In the genomic region with DNA sequence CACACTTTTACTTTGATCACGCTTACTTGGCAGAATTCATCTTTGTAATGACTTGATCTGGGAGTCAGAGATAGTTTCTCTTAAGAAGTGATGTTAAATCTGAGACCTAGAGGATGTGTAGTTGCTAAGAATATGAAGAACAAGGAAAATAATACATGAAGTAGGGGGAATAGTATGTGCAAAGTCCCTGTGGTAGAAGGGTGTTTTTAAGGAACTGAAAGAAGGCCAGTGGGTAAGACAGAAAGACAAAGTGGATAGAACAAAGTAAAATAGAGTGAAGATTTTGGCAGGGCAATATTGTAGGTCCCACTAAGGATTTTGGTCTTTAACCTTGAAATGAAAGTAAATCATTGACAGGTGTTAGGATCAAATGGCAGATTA, we compare ENCODE assay signal across 14 cellular contexts. TPM values are rescaled to one million over a fixed set of nuclear protein-coding genes. Genes with fewer than 3 reads are reported as not detected.
DNase-seq lines count a peak whose midpoint lies in the region; ATAC-seq, FAIRE-seq and TF ChIP-seq lines count a peak whose summit lies in the region.
"Had no signal": no experiment of that assay in that cellular context is flagged by ENCODE, and none has a peak within 500 bp of the region (broad histone marks: within the 10 kb centered on the region; RNA-seq: fewer than 3 reads in every experiment).

No MANE protein-coding gene starts in this region.

- TF ChIP-seq RAD21 in HepG2 (CRISPR knock-in tag; IDR thresholded peaks at IDR 0.05): no peak

- H3K36me3 ChIP-seq in HepG2 (replicated peaks in 1 of 2; ENCODE audit: control insufficient read depth in 1 of 2, insufficient read depth in 2 of 2, low read length in 2 of 2) (no peaks in the 10 kb centered on the region), right lobe of liver (no peaks in the 10 kb centered on the region), HEK293 (ENCODE audit: control insufficient read depth in 2 of 2, insufficient read depth in 1 of 2, low read length in 2 of 2) (no peaks in the 10 kb centered on the region), fibroblast of lung (ENCODE audit: control insufficient read depth, insufficient read depth, low read length) (no peaks in the 10 kb centered on the region)
- H3K36me3 ChIP-seq: Peyer's patch had no signal

- no peak overlapping the region for H3K27ac ChIP-seq in HepG2 (ENCODE audit: extremely low read length, insufficient read depth, low read length)
- no peak overlapping the region for H3K27ac ChIP-seq in right lobe of liver
- no peak overlapping the region for H3K27ac ChIP-seq in HEK293 (ENCODE audit: extremely low read depth, low read depth, low read length)
- no peak overlapping the region for H3K27ac ChIP-seq in fibroblast of lung (ENCODE audit: insufficient read depth, low read length)
- H3K27ac ChIP-seq: Peyer's patch had no signal

- no peaks in the 10 kb centered on the region for H3K79me2 ChIP-seq in HepG2 (ENCODE audit: insufficient read depth, low read length)
- H3K79me2 ChIP-seq in fibroblast of lung (ENCODE audit: control insufficient read depth, insufficient read depth, low read length): no peaks in the 10 kb centered on the region

- 83% methylated on average over 1 of the region's 1 CpG for WGBS in HepG2 (ENCODE audit: low lambda C conversion rate)
- WGBS in right lobe of liver (ENCODE audit: insufficient coverage, low coverage, low lambda C conversion rate, missing lambda C conversion rate): 94% methylated on average over 1 of the region's 1 CpG

- BruUV-seq in HepG2 (replicated peaks; lab: Mats Ljungman, UMichigan): no TSS peak

- H3K9ac ChIP-seq in HepG2 (ENCODE audit: insufficient read depth, low read depth, low read length): no peak overlapping the region
- H3K9ac ChIP-seq in fibroblast of lung (ENCODE audit: insufficient read depth, low read length): no peak overlapping the region

- no peaks in the 10 kb centered on the region; a peak in 1 of 5 replicates for H3K27me3 ChIP-seq in HepG2 (ENCODE audit: control insufficient read depth in 1 of 2, insufficient read depth in 2 of 2, low read length in 2 of 2)
- H3K27me3 ChIP-seq in right lobe of liver: no peaks in the 10 kb centered on the region
- no peaks in the 10 kb centered on the region for H3K27me3 ChIP-seq in fibroblast of lung (ENCODE audit: control insufficient read depth, insufficient read depth, low read length)
- H3K27me3 ChIP-seq: Peyer's patch had no signal

- FAIRE-seq in HepG2 (lab: Jason Lieb, UNC): no peak
- FAIRE-seq in urothelium cell line (lab: Jason Lieb, UNC): no peak
- FAIRE-seq: A204.1 had no signal

- in situ Hi-C loops in HepG2 (cut with HindIII; ENCODE audit: extremely low pct_ligation_motif_present, low pct_unique_long_range_greater_than_20kb): no loop called here

- peak overlapping the region; percentile 28; the same call in 1 of the 2 replicates for H3K4me2 ChIP-seq in HepG2 (ENCODE audit: low read depth, low read length)
- H3K4me2 ChIP-seq in fibroblast of lung (ENCODE audit: extremely low read depth, insufficient read depth, low read length): no peak overlapping the region

- peaks cover 5% of the 10 kb centered on the region for H3K9me3 ChIP-seq in HepG2 (ENCODE audit: low read length)
- H3K9me3 ChIP-seq in right lobe of liver: no peaks in the 10 kb centered on the region
- no peaks in the 10 kb centered on the region for H3K9me3 ChIP-seq in HEK293 (ENCODE audit: control insufficient read depth, insufficient read depth, low read depth, low read length)
- H3K9me3 ChIP-seq in fibroblast of lung (ENCODE audit: control insufficient read depth, insufficient read depth, low read depth, low read length): no peaks in the 10 kb centered on the region
- H3K9me3 ChIP-seq: Peyer's patch had no signal

- H3K4me1 ChIP-seq in HepG2 (ENCODE audit: insufficient read depth, low read length) (peaks cover 14% of the 10 kb centered on the region), right lobe of liver (peaks cover 0 to 8% (median 0%) of the 10 kb centered on the region in 4 donors), HEK293 (ENCODE audit: control insufficient read depth, insufficient read depth, low read length) (no peaks in the 10 kb centered on the region), fibroblast of lung (ENCODE audit: control insufficient read depth, extremely low read depth, insufficient read depth, low read length) (peaks cover 2% of the 10 kb centered on the region)
- H3K4me1 ChIP-seq: Peyer's patch had no signal

- no peak overlapping the region for H3K4me3 ChIP-seq in HepG2 (replicated peaks in 1 of 3; ENCODE audit: insufficient read depth in 1 of 3, low read depth in 2 of 3, low read length in 3 of 3)
- H3K4me3 ChIP-seq in right lobe of liver: no peak overlapping the region
- H3K4me3 ChIP-seq in HEK293 (ENCODE audit: low read depth, low read length): no peak overlapping the region
- H3K4me3 ChIP-seq in fibroblast of lung (replicated peaks in 1 of 4; ENCODE audit: control extremely low read depth in 1 of 4, insufficient read depth in 1 of 4, low read depth in 3 of 4, low read length in 4 of 4): no peak overlapping the region
- H3K4me3 ChIP-seq: Peyer's patch had no signal

- intact Hi-C loops in HepG2 (cut with micrococcal nuclease; ENCODE audit: unreplicated experiment) (no loop called here), right lobe of liver (cut with DNase I) (no loop called here)

- POLR2A ChIA-PET in HepG2 (lab: Yijun Ruan, JAX) (no interaction called here), HEK293 (lab: Yijun Ruan, JAX) (interaction anchor here (0.7 kb wide), 1 partner anchor 19 kb away, joined by 8 read pairs; no protein-coding TSS in a partner anchor)

- TF ChIP-seq EP300 in HepG2 (IDR thresholded peaks at IDR 0.05; ENCODE audit: low read depth in 2 of 2, low read length in 2 of 2): no peak
- TF ChIP-seq EP300 in HepG2 (CRISPR knock-in tag; IDR thresholded peaks at IDR 0.05; ENCODE audit: borderline replicate concordance): no peak

- DNase-seq in HepG2 (ENCODE audit: low spot score) (no peak), right lobe of liver (no peak), fibroblast of lung (ENCODE audit: low read depth in 2 of 2) (no peak), urothelium cell line (ENCODE audit: low spot score) (no peak), DMS79 (lab: John Stamatoyannopoulos, UW) (no peak)
- DNase-seq: CD4-positive, CD25-positive, alpha-beta regulatory T cell; NCI-H1417; NCI-H1694 treated with DMSO at 0.1 percent for 48 hours; NCI-H2081 treated with DMSO at 0.1 percent for 48 hours; Peyer's patch had no signal

- no peak for ATAC-seq in HepG2
- ATAC-seq in right lobe of liver: no peak
- ATAC-seq in HG03520 (IDR thresholded peaks at IDR 0.05; ENCODE audit: unreplicated experiment): no peak
- ATAC-seq: SK-N-SH treated with all-trans-retinoic acid at 6 μM for 48 hours had no signal

- no peak for TF ChIP-seq POLR2A in HepG2 (IDR thresholded peaks at IDR 0.05; ENCODE audit: insufficient read depth in 1 of 2, low read depth in 2 of 2, low read length in 2 of 2)
- TF ChIP-seq POLR2A in right lobe of liver (IDR thresholded peaks at IDR 0.05): no peak

- TF ChIP-seq CTCF in HepG2 (CRISPR knock-in tag; IDR thresholded peaks at IDR 0.05): no peak
- TF ChIP-seq CTCF in right lobe of liver (IDR thresholded peaks at IDR 0.05): no peak
- no peak for TF ChIP-seq CTCF in HEK293 (tag by site-specific recombination; IDR thresholded peaks at IDR 0.05)
- no peak for TF ChIP-seq CTCF in fibroblast of lung (conservative IDR thresholded peaks at IDR 0.05 in 1 of 2, IDR thresholded peaks at IDR 0.05 in 1 of 2; ENCODE audit: low read depth in 1 of 2, low read length in 2 of 2)

- CTCF ChIA-PET in HepG2 (lab: Yijun Ruan, JAX; ENCODE audit: low intra/inter-chr PET ratio, low total read pairs): no interaction called here
- CTCF ChIA-PET in HEK293 (lab: Yijun Ruan, JAX): no interaction called here

- H2AFZ ChIP-seq in HepG2 (ENCODE audit: low read length): no peak overlapping the region
- peak overlapping the region; percentile 13 for H2AFZ ChIP-seq in fibroblast of lung (ENCODE audit: low read length)

- H4K20me1 ChIP-seq in HepG2 (ENCODE audit: insufficient read depth, low read length): no peaks in the 10 kb centered on the region
- H4K20me1 ChIP-seq in fibroblast of lung (ENCODE audit: control insufficient read depth, extremely low read depth, insufficient read depth, low read length): no peaks in the 10 kb centered on the region

RNA-seq across cellular contexts. Expression of gene MSANTD3, which starts 17.8 kb away (rescaled TPM):
- total RNA-seq in HepG2 (2016; rRNA removed; fragmentation: Illumina TruSeq; extraction: Trizol) (19.2 and 19.8 TPM in 2 replicates), right lobe of liver (10 to 100 TPM in 3 of 6 experiments, 1 to 10 TPM in 3; 6.7 to 26.9 (median 15.9) TPM), fibroblast of lung (59.6 and 63.9 TPM in 2 replicates)
- 46.9 and 48.3 TPM in 2 replicates for total RNA-seq in HepG2 (2016; cell fraction: cytosol; rRNA removed; fragmentation: Illumina TruSeq; extraction: Trizol; ENCODE audit: low read depth)
- total RNA-seq in HepG2 (2016; cell fraction: insoluble cytoplasmic fraction; rRNA removed; fragmentation: Illumina TruSeq; extraction: Trizol): 14.8 and 19.7 TPM in 2 replicates
- 57.6 and 63.8 TPM in 2 replicates for total RNA-seq in HepG2 (2016; cell fraction: membrane; rRNA removed; fragmentation: Illumina TruSeq; extraction: Trizol)
- total RNA-seq in HepG2 (2016; cell fraction: nucleus; rRNA removed; fragmentation: Illumina TruSeq; extraction: Trizol): 11.9 and 14.4 TPM in 2 replicates
- polyA plus RNA-seq in HepG2 (2011; rRNA removed) (10.1 and 11.3 TPM in 2 replicates), fibroblast of lung (54.2 and 85.1 TPM in 2 replicates)
- polyA plus RNA-seq in HepG2 (2011; cell fraction: cytosol; rRNA removed): 10.6 and 13.0 TPM in 2 replicates
- 6.4 and 6.5 TPM in 2 replicates for polyA plus RNA-seq in HepG2 (2011; cell fraction: nucleus; rRNA removed)
- polyA plus RNA-seq in HepG2 (2012): 10.6 and 12.3 TPM in 2 replicates
- 72.4 and 72.7 TPM in 2 replicates for polyA plus RNA-seq in HepG2 (2016; cell fraction: cytosol; fragmentation: Illumina TruSeq; extraction: Trizol; ENCODE audit: low read depth)
- polyA plus RNA-seq in HepG2 (2016; cell fraction: insoluble cytoplasmic fraction; fragmentation: Illumina TruSeq; extraction: Trizol; ENCODE audit: low read depth): 20.1 and 23.8 TPM in 2 replicates
- polyA plus RNA-seq in HepG2 (2016; cell fraction: membrane; fragmentation: Illumina TruSeq; extraction: Trizol; ENCODE audit: low read depth): 67.8 and 75.8 TPM in 2 replicates
- polyA plus RNA-seq in HepG2 (2016; cell fraction: nucleus; fragmentation: Illumina TruSeq; extraction: Trizol; ENCODE audit: insufficient read depth, low read depth): 20.9 and 21.6 TPM in 2 replicates
- 2.8 and 10.7 TPM in 2 replicates for polyA minus RNA-seq in HepG2 (2011; rRNA and poly(A)+ RNA removed; ENCODE audit: low replicate concordance)
- polyA minus RNA-seq in HepG2 (2011; cell fraction: cytosol; rRNA and poly(A)+ RNA removed): 9.2 and 9.4 TPM in 2 replicates
- polyA minus RNA-seq in HepG2 (2011; cell fraction: nucleus; rRNA and poly(A)+ RNA removed): 15.0 and 15.5 TPM in 2 replicates
- polyA plus RNA-seq in fibroblast of lung (2012): 45.5 and 63.3 TPM in 2 replicates
- polyA minus RNA-seq in fibroblast of lung (ENCODE audit: low replicate concordance): 3.3 and 9.4 TPM in 2 replicates

RNA-seq across cellular contexts. Expression of gene TEX10, which starts 56.4 kb away (rescaled TPM):
- total RNA-seq in HepG2 (2016; rRNA removed; fragmentation: Illumina TruSeq; extraction: Trizol) (38.7 and 50.2 TPM in 2 replicates), right lobe of liver (1 to 10 TPM; 2.5 to 6.4 (median 5.0) TPM), fibroblast of lung (24.9 and 30.3 TPM in 2 replicates)
- total RNA-seq in HepG2 (2016; cell fraction: cytosol; rRNA removed; fragmentation: Illumina TruSeq; extraction: Trizol; ENCODE audit: low read depth): 14.0 and 19.4 TPM in 2 replicates
- total RNA-seq in HepG2 (2016; cell fraction: insoluble cytoplasmic fraction; rRNA removed; fragmentation: Illumina TruSeq; extraction: Trizol): 38.8 and 49.0 TPM in 2 replicates
- 23.9 and 33.2 TPM in 2 replicates for total RNA-seq in HepG2 (2016; cell fraction: membrane; rRNA removed; fragmentation: Illumina TruSeq; extraction: Trizol)
- 39.3 and 43.5 TPM in 2 replicates for total RNA-seq in HepG2 (2016; cell fraction: nucleus; rRNA removed; fragmentation: Illumina TruSeq; extraction: Trizol)
- polyA plus RNA-seq in HepG2 (2011; rRNA removed) (13.5 and 18.1 TPM in 2 replicates), fibroblast of lung (23.6 and 31.3 TPM in 2 replicates)
- polyA plus RNA-seq in HepG2 (2011; cell fraction: cytosol; rRNA removed): 8.0 and 11.3 TPM in 2 replicates
- 14.7 and 17.6 TPM in 2 replicates for polyA plus RNA-seq in HepG2 (2011; cell fraction: nucleus; rRNA removed)
- polyA plus RNA-seq in HepG2 (2012): 13.9 and 16.3 TPM in 2 replicates
- 1.5 and 1.8 TPM in 2 replicates for polyA plus RNA-seq in HepG2 (2016; cell fraction: cytosol; fragmentation: Illumina TruSeq; extraction: Trizol; ENCODE audit: low read depth)
- polyA plus RNA-seq in HepG2 (2016; cell fraction: insoluble cytoplasmic fraction; fragmentation: Illumina TruSeq; extraction: Trizol; ENCODE audit: low read depth): 28.6 and 28.7 TPM in 2 replicates
- 2.3 and 3.2 TPM in 2 replicates for polyA plus RNA-seq in HepG2 (2016; cell fraction: membrane; fragmentation: Illumina TruSeq; extraction: Trizol; ENCODE audit: low read depth)
- polyA plus RNA-seq in HepG2 (2016; cell fraction: nucleus; fragmentation: Illumina TruSeq; extraction: Trizol; ENCODE audit: insufficient read depth, low read depth): 28.1 and 32.8 TPM in 2 replicates
- 14.4 and 24.2 TPM in 2 replicates for polyA minus RNA-seq in HepG2 (2011; rRNA and poly(A)+ RNA removed; ENCODE audit: low replicate concordance)
- 12.3 and 12.7 TPM in 2 replicates for polyA minus RNA-seq in HepG2 (2011; cell fraction: cytosol; rRNA and poly(A)+ RNA removed)
- 70.5 and 70.8 TPM in 2 replicates for polyA minus RNA-seq in HepG2 (2011; cell fraction: nucleus; rRNA and poly(A)+ RNA removed)
- polyA plus RNA-seq in fibroblast of lung (2012): 14.8 and 23.6 TPM in 2 replicates
- polyA minus RNA-seq in fibroblast of lung (ENCODE audit: low replicate concordance): 4.2 and 9.5 TPM in 2 replicates
